Comparison of ENCODE assay signal across 10 cellular contexts in the genomic region with DNA sequence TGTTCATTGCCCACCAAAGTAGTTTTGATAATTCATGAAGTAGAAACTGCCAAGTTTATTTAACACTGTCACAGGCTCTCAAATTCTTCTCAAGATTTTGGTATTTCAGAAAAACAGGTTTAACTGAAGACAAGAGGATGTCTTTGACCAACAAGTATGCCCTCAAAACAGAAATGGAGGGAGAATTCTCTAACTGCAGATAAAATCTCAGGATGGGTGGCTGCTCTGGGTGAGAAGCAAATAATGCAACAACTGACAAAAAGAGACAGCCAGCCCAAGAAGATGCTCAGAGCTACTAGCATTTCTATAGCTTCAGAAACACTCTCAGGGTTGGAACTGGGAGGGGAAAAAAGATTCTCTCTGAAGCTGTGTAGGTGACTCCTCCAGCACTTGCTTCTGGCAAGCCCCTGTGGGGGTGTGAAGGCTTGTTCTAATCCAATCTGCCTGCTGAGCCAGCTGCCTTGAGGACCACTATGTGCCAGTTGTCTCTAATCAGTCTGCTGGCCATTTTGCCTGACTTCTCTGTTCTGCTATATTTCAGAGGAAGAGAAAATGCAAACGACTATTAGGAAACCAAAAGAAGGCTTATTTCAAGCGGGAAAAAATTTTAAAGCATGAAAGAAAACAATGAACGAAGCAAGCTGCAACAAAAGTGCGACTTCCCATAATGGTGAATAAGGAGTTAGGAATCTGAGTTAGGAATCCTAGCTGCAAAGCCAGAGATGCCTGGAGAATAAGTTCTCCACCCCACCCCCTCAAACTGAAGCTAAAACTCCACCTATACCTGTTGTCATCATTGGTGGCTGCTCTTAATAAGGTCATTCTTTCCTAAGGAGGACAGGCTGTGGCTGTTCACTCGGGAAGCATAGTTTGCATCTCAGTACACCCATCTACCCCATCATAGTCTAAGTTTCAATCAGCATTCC.
DNase-seq lines count a peak whose midpoint lies in the region; ATAC-seq and TF ChIP-seq lines count a peak whose summit lies in the region.
"Had no signal": no experiment of that assay in that cellular context is flagged by ENCODE, and none has a peak within 500 bp of the region (broad histone marks: within the 10 kb centered on the region; RNA-seq: fewer than 3 reads in every experiment).

No MANE protein-coding gene starts in this region.

- ATAC-seq in DND-41 (ENCODE audit: insufficient read depth, low read depth) (peak; percentile 67; the same call in 2 of the 3 replicates), HG02973 (IDR thresholded peaks at IDR 0.05; ENCODE audit: unreplicated experiment) (no peak), HG02588 (IDR thresholded peaks at IDR 0.05; ENCODE audit: unreplicated experiment) (no peak), GM21526 (IDR thresholded peaks at IDR 0.05; ENCODE audit: low FRiP score, unreplicated experiment) (no peak)

- H3K36me3 Mint-ChIP-seq in neural progenitor cell = peaks cover 2% of the 10 kb centered on the region
- H3K36me3 Mint-ChIP-seq: activated naive CD4-positive, alpha-beta T cell treated with anti-CD3 and anti-CD28 coated beads, Interleukin-2, amount 50 U/mL, for 24 hours had no signal

- no peaks in the 10 kb centered on the region for H3K27me3 ChIP-seq in DND-41 (ENCODE audit: insufficient read depth, low read length, poor library complexity)
- H3K27me3 ChIP-seq in PC-9 (ENCODE audit: insufficient read depth, low read depth) = no peaks in the 10 kb centered on the region
- no peaks in the 10 kb centered on the region for H3K27me3 ChIP-seq in neural progenitor cell

- H3K79me2 ChIP-seq in DND-41 (ENCODE audit: insufficient read depth, low read length) = peaks cover 86% of the 10 kb centered on the region
- H3K79me2 ChIP-seq in PC-9 (ENCODE audit: low read depth) = peaks cover 46% of the 10 kb centered on the region
- peaks cover 28% of the 10 kb centered on the region for H3K79me2 ChIP-seq in neural progenitor cell (ENCODE audit: low read depth)

- H3F3A ChIP-seq in PC-9 (ENCODE audit: insufficient read depth, low read depth) = peaks cover 41% of the 10 kb centered on the region
- H3F3A ChIP-seq in neural progenitor cell (ENCODE audit: low read depth) = no peaks in the 10 kb centered on the region

- POLR2A ChIA-PET in PC-9 (lab: Charles Lee; ENCODE audit: unreplicated experiment) = interaction anchor here (0.5 to 1.1 kb wide), 6 partner anchors 23 to 156 kb away, joined by 3 to 11 read pairs (median 6); no protein-coding TSS in a partner anchor

- H3K36me3 ChIP-seq in DND-41 (ENCODE audit: insufficient read depth, low read length) (no peaks in the 10 kb centered on the region; the same call in 1 of the 2 replicates), PC-9 (ENCODE audit: low read depth) (no peaks in the 10 kb centered on the region), neural progenitor cell (no peaks in the 10 kb centered on the region)

- H3K27ac ChIP-seq in DND-41 (ENCODE audit: low read length) (peak overlapping the region; percentile 68), PC-9 (peak overlapping the region; percentile 75), neural progenitor cell (no peak overlapping the region)

- H2AFZ ChIP-seq in DND-41 (ENCODE audit: low read depth, low read length) (no peak overlapping the region), PC-9 (no peak overlapping the region), neural progenitor cell (replicated peaks) (no peak overlapping the region)

- 0 out of 2 replicates have a peak, but pooled peaks cover 6% of the 10 kb centered on the region for H4K20me1 ChIP-seq in DND-41 (ENCODE audit: insufficient read depth, low read length)
- H4K20me1 ChIP-seq in PC-9 (ENCODE audit: insufficient read depth) = no peaks in the 10 kb centered on the region
- peaks cover 24% of the 10 kb centered on the region for H4K20me1 ChIP-seq in neural progenitor cell (ENCODE audit: low read depth)

- peaks cover 57% of the 10 kb centered on the region for H3K4me1 Mint-ChIP-seq in neural progenitor cell

- no peak overlapping the region for H3K4me3 Mint-ChIP-seq in neural progenitor cell
- H3K4me3 Mint-ChIP-seq: activated naive CD4-positive, alpha-beta T cell treated with anti-CD3 and anti-CD28 coated beads, Interleukin-2, amount 50 U/mL, for 24 hours had no signal

- H3K4me1 ChIP-seq in DND-41 (ENCODE audit: insufficient read depth, low read length) (peaks cover 25% of the 10 kb centered on the region), PC-9 (replicated peaks; ENCODE audit: insufficient read depth) (peaks cover 75% of the 10 kb centered on the region), neural progenitor cell (peaks cover 10% of the 10 kb centered on the region)

- H3K9me2 ChIP-seq in PC-9 (ENCODE audit: insufficient read depth) = no peaks in the 10 kb centered on the region

- no peak overlapping the region for H3K4me3 ChIP-seq in DND-41 (ENCODE audit: low read depth in 1 of 2, low read length in 2 of 2)
- H3K4me3 ChIP-seq in PC-9 = 0 out of 2 replicates have a peak overlapping the region, but pooled peaks have one; percentile 20
- no peak overlapping the region for H3K4me3 ChIP-seq in neural progenitor cell

- no peaks in the 10 kb centered on the region for H3K27me3 Mint-ChIP-seq in neural progenitor cell (ENCODE audit: insufficient read depth, low read depth)
- H3K27me3 Mint-ChIP-seq: activated naive CD4-positive, alpha-beta T cell treated with anti-CD3 and anti-CD28 coated beads, Interleukin-2, amount 50 U/mL, for 24 hours had no signal

- CTCF ChIA-PET in PC-9 (lab: Charles Lee) = no interaction called here

- no peaks in the 10 kb centered on the region for H3K9me3 Mint-ChIP-seq in neural progenitor cell
- H3K9me3 Mint-ChIP-seq: activated naive CD4-positive, alpha-beta T cell treated with anti-CD3 and anti-CD28 coated beads, Interleukin-2, amount 50 U/mL, for 24 hours had no signal

- TSS peak; percentile 39 for BruUV-seq in PC-9 (replicated peaks; lab: Mats Ljungman, UMichigan)

- TF ChIP-seq CTCF in DND-41 (IDR thresholded peaks at IDR 0.05; ENCODE audit: borderline replicate concordance, extremely low read depth, low read length, poor library complexity, severe bottlenecking) (no peak), PC-9 (conservative IDR thresholded peaks at IDR 0.05) (no peak), neural progenitor cell (IDR thresholded peaks at IDR 0.05) (no peak)

- DNase-seq in DND-41 (peak; percentile 20), PC-9 (peak; percentile 68 to 90), dermis blood vessel endothelial cell (peak; percentile 26), neural progenitor cell (ENCODE audit: low spot score) (peak; percentile 37), posterior vena cava (ENCODE audit: low spot score) (no peak)
- DNase-seq: NCI-H774 had no signal

- no peak overlapping the region for H3K27ac Mint-ChIP-seq in neural progenitor cell
- H3K27ac Mint-ChIP-seq: activated naive CD4-positive, alpha-beta T cell treated with anti-CD3 and anti-CD28 coated beads, Interleukin-2, amount 50 U/mL, for 24 hours had no signal

- H3K4me2 ChIP-seq in DND-41 (ENCODE audit: insufficient read depth, low read length) (no peak overlapping the region), PC-9 (peak overlapping the region; percentile 72), neural progenitor cell (no peak overlapping the region)

- intact Hi-C loops in PC-9 (cut with micrococcal nuclease; ENCODE audit: unreplicated experiment) = loop anchor here (2.0 to 5.0 kb wide), 2 partner anchors 43 to 98 kb away; no protein-coding TSS in a partner anchor
- intact Hi-C loops in posterior vena cava (cut with DNase I) = no loop called here

- H3K9me3 ChIP-seq in DND-41 (ENCODE audit: insufficient read depth, low read length, severe bottlenecking) (no peaks in the 10 kb centered on the region), PC-9 (ENCODE audit: insufficient read depth, low read depth) (no peaks in the 10 kb centered on the region), neural progenitor cell (ENCODE audit: low read depth) (no peaks in the 10 kb centered on the region)

- H3K9ac ChIP-seq in DND-41 (ENCODE audit: low read depth, low read length) (no peak overlapping the region), neural progenitor cell (no peak overlapping the region)
